ENCODE assay signal across 21 cellular contexts in the genomic region with DNA sequence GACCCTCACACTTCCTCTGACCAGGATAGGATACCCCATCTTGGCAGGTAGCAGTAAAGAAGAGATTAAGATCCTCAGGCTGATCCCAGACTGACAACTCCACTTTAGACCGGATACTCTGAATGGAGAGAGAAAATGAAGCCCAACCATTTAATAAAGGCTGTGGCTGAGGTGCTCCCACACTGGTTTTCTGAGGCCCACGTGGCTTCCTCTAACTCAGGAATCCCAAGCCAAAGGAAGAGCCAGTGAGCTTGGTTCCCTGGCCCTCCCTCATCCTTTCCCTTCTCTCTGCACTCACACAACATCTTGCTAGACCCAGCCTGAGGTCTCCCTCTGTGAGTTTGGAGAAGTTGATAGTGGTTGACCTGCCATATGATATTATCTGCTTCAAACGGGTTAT.
"Had no signal": no experiment of that assay in that cellular context is flagged by ENCODE, and none has a peak within 500 bp of the region (broad histone marks: within the 10 kb centered on the region; RNA-seq: fewer than 3 reads in every experiment).

No MANE protein-coding gene starts in this region.

- H3K9me3 ChIP-seq: body of pancreas, heart right ventricle, neutrophil, testis had no signal

- H3K36me3 Mint-ChIP-seq: activated naive CD4-positive, alpha-beta T cell treated with anti-CD3 and anti-CD28 coated beads, Interleukin-2, amount 50 U/mL, for 72 hours; natural killer cell had no signal

- H3K4me1 ChIP-seq: body of pancreas had no signal

- H3K36me3 ChIP-seq: neutrophil had no signal

- H3K4me3 Mint-ChIP-seq: activated B cell treated with CpG ODN at 0.5 μM for 24 hours; activated CD8-positive, alpha-beta T cell treated with anti-CD3 and anti-CD28 coated beads for 36 hours; dendritic cell treated with granulocyte-macrophage colony-stimulating factor and Interleukin-4, amounts not matched to agents 40 ng/mL and 50 ng/mL, for 4 days; effector memory CD8-positive, alpha-beta T cell; natural killer cell; stimulated activated naive CD8-positive, alpha-beta T cell treated with anti-CD3 and anti-CD28 coated beads, Interleukin-15, Interleukin-2, amounts not matched to agents 100 ng/mL and 50 ng/mL, for 24 hours had no signal

- H3K4me3 ChIP-seq: body of pancreas, heart right ventricle, SK-N-MC, testis had no signal

- H3K27ac Mint-ChIP-seq: activated B cell treated with CpG ODN at 0.5 μM for 24 hours; activated CD8-positive, alpha-beta T cell treated with anti-CD3 and anti-CD28 coated beads for 36 hours; activated naive CD4-positive, alpha-beta T cell treated with anti-CD3 and anti-CD28 coated beads, Interleukin-2, amount 50 U/mL, for 72 hours; dendritic cell treated with granulocyte-macrophage colony-stimulating factor and Interleukin-4, amounts not matched to agents 40 ng/mL and 50 ng/mL, for 4 days; effector memory CD8-positive, alpha-beta T cell; natural killer cell; stimulated activated naive CD8-positive, alpha-beta T cell treated with anti-CD3 and anti-CD28 coated beads, Interleukin-15, Interleukin-2, amounts not matched to agents 100 ng/mL and 50 ng/mL, for 24 hours had no signal

- H3K4me1 Mint-ChIP-seq: activated B cell treated with CpG ODN at 0.5 μM for 24 hours had no signal

- H3K27ac ChIP-seq: body of pancreas, epithelial cell of prostate, neutrophil, SK-N-MC, testis had no signal

- H3K9me3 Mint-ChIP-seq: activated B cell treated with CpG ODN at 0.5 μM for 24 hours; activated CD8-positive, alpha-beta T cell treated with anti-CD3 and anti-CD28 coated beads for 36 hours; activated naive CD4-positive, alpha-beta T cell treated with anti-CD3 and anti-CD28 coated beads, Interleukin-2, amount 50 U/mL, for 72 hours; dendritic cell treated with granulocyte-macrophage colony-stimulating factor and Interleukin-4, amounts not matched to agents 40 ng/mL and 50 ng/mL, for 4 days; effector memory CD8-positive, alpha-beta T cell; natural killer cell; stimulated activated naive CD8-positive, alpha-beta T cell treated with anti-CD3 and anti-CD28 coated beads, Interleukin-15, Interleukin-2, amounts not matched to agents 100 ng/mL and 50 ng/mL, for 24 hours had no signal

- H3K27me3 ChIP-seq: body of pancreas, heart right ventricle, neutrophil, testis had no signal

- ATAC-seq: activated CD8-positive, alpha-beta T cell treated with anti-CD3 and anti-CD28 coated beads for 36 hours; activated naive CD4-positive, alpha-beta T cell treated with anti-CD3 and anti-CD28 coated beads, Interleukin-2, amount 50 U/mL, for 72 hours; body of pancreas; effector memory CD8-positive, alpha-beta T cell; heart right ventricle; left colon; natural killer cell; right cardiac atrium had no signal

- DNase-seq: activated B cell treated with CpG ODN at 0.5 μM for 24 hours; activated CD4-positive, alpha-beta T cell treated with anti-CD3 and anti-CD28 coated beads for 48 hours; activated CD8-positive, alpha-beta T cell treated with anti-CD3 and anti-CD28 coated beads for 36 hours; activated gamma-delta T cell; activated T-cell treated with anti-CD3 and anti-CD28 coated beads, Interleukin-2, amount 50 U/mL, for 48 hours; body of pancreas; effector memory CD8-positive, alpha-beta T cell; foreskin melanocyte; heart right ventricle; left colon; natural killer cell; posterior cingulate gyrus; right cardiac atrium; T-helper 1 cell; testis had no signal
